19 cellular contexts compared by ENCODE assay signal in genomic region chr1:17084787-17085186, GRCh38. TPM values are rescaled to one million over a fixed set of nuclear protein-coding genes. Genes with fewer than 3 reads are reported as not detected.
"Had no signal": no experiment of that assay in that cellular context is flagged by ENCODE, and none has a peak within 500 bp of the region (broad histone marks: within the 10 kb centered on the region; RNA-seq: fewer than 3 reads in every experiment).

No MANE protein-coding gene starts in this region.

- H3K27ac Mint-ChIP-seq: activated naive CD4-positive, alpha-beta T cell treated with anti-CD3 and anti-CD28 coated beads, Interleukin-2, amount 50 U/mL, for 72 hours; dendritic cell treated with granulocyte-macrophage colony-stimulating factor and Interleukin-4, amounts not matched to agents 40 ng/mL and 50 ng/mL, for 4 days; immature natural killer cell; nephron had no signal

- H3K9me3 ChIP-seq: adrenal gland, esophagus muscularis mucosa, right atrium auricular region, transverse colon had no signal

- H3K36me3 ChIP-seq: adrenal gland, esophagus muscularis mucosa, right atrium auricular region, WERI-Rb-1 had no signal

- H3K27me3 Mint-ChIP-seq: dendritic cell treated with granulocyte-macrophage colony-stimulating factor and Interleukin-4, amounts not matched to agents 40 ng/mL and 50 ng/mL, for 4 days had no signal

- H3K4me1 ChIP-seq: adrenal gland, esophagus muscularis mucosa, right atrium auricular region, transverse colon had no signal

- ATAC-seq: activated naive CD4-positive, alpha-beta T cell treated with anti-CD3 and anti-CD28 coated beads, Interleukin-2, amount 50 U/mL, for 72 hours had no signal

- H3K27ac ChIP-seq: adrenal gland, esophagus muscularis mucosa, right atrium auricular region, transverse colon, WERI-Rb-1 had no signal

- H3K4me3 Mint-ChIP-seq: dendritic cell treated with granulocyte-macrophage colony-stimulating factor and Interleukin-4, amounts not matched to agents 40 ng/mL and 50 ng/mL, for 4 days; immature natural killer cell; nephron had no signal

- DNase-seq: activated CD4-positive, alpha-beta T cell treated with anti-CD3 and anti-CD28 coated beads for 1 hour; activated gamma-delta T cell; adrenal gland; effector CD8-positive, alpha-beta T cell; immature natural killer cell; kidney glomerular epithelial cell; mesendoderm; nucleus accumbens; stimulated activated CD4-positive, alpha-beta T cell treated with anti-CD3 and anti-CD28 coated beads, Interleukin-2, amount 100 ng/mL, for 24 hours; stimulated activated naive CD4-positive, alpha-beta T cell treated with Interleukin-2 at 50 U/mL for 16 hours; T-helper 9 cell; transverse colon; WERI-Rb-1 had no signal

- H3K36me3 Mint-ChIP-seq: activated naive CD4-positive, alpha-beta T cell treated with anti-CD3 and anti-CD28 coated beads, Interleukin-2, amount 50 U/mL, for 72 hours; immature natural killer cell had no signal

- H3K27me3 ChIP-seq: adrenal gland, esophagus muscularis mucosa, right atrium auricular region, transverse colon had no signal

- H3K4me3 ChIP-seq: adrenal gland, esophagus muscularis mucosa, right atrium auricular region, transverse colon had no signal

- H3K9me3 Mint-ChIP-seq: activated naive CD4-positive, alpha-beta T cell treated with anti-CD3 and anti-CD28 coated beads, Interleukin-2, amount 50 U/mL, for 72 hours; dendritic cell treated with granulocyte-macrophage colony-stimulating factor and Interleukin-4, amounts not matched to agents 40 ng/mL and 50 ng/mL, for 4 days; immature natural killer cell; nephron had no signal

RNA-seq across cellular contexts. Expression of gene PADI2, which starts 34.5 kb away (rescaled TPM):
- total RNA-seq: activated CD8-positive, alpha-beta memory T cell treated with anti-CD3 and anti-CD28 coated beads for 36 hours had no signal
